In the genomic region with DNA sequence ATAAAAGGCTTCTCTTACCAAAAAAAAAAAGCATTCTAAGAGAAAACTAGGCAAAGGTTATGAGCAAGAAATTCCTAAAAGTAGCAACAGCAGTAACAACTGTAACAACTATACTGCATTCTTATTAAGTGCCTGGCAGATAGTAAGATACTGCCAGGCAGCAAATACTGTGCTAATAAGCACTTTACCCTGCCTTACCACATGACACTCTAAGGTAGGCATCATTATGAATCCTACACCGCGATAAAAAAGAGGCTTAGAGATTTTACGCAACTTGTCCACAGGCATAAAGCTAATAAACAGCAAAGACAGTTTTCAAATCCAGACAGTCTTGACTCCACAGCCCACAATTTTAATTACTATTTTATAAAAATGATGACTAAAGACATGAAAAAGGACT, we compare ENCODE assay signal across 16 cellular contexts.
DNase-seq lines count a peak whose midpoint lies in the region; ATAC-seq and TF ChIP-seq lines count a peak whose summit lies in the region.
"Had no signal": no experiment of that assay in that cellular context is flagged by ENCODE, and none has a peak within 500 bp of the region (broad histone marks: within the 10 kb centered on the region; RNA-seq: fewer than 3 reads in every experiment).

No MANE protein-coding gene starts in this region.

- peaks cover 3% of the 10 kb centered on the region for H3K27me3 Mint-ChIP-seq in CD8-positive, alpha-beta T cell (ENCODE audit: low read depth)
- no peaks in the 10 kb centered on the region for H3K27me3 Mint-ChIP-seq in IgD-negative memory B cell
- H3K27me3 Mint-ChIP-seq in central memory CD8-positive, alpha-beta T cell = no peaks in the 10 kb centered on the region
- H3K27me3 Mint-ChIP-seq in osteocyte (ENCODE audit: unreplicated experiment) = no peaks in the 10 kb centered on the region

- TF ChIP-seq CTCF in CD8-positive, alpha-beta T cell (IDR thresholded peaks at IDR 0.05) = no peak
- TF ChIP-seq CTCF in osteocyte (IDR thresholded peaks at IDR 0.05) = no peak

- H3K4me3 ChIP-seq in CD8-positive, alpha-beta T cell (ENCODE audit: low read depth, low read length) = no peak overlapping the region

- H3K27ac ChIP-seq in CD8-positive, alpha-beta T cell (ENCODE audit: low read depth, low read length) = no peak overlapping the region
- H3K27ac ChIP-seq: foreskin keratinocyte, VCaP had no signal

- CTCF ChIA-PET in CD8-positive, alpha-beta T cell (lab: Charles Lee) = interaction anchor here (1.4 kb wide), 1 partner anchor 197 kb away, joined by 3 read pairs; no protein-coding TSS in a partner anchor

- POLR2A ChIA-PET in CD8-positive, alpha-beta T cell (lab: Charles Lee) = interaction anchor here (0.8 kb wide), 1 partner anchor 316 kb away, joined by 3 read pairs; no protein-coding TSS in a partner anchor

- H3K9me3 Mint-ChIP-seq in CD8-positive, alpha-beta T cell = no peaks in the 10 kb centered on the region
- H3K9me3 Mint-ChIP-seq in IgD-negative memory B cell = no peaks in the 10 kb centered on the region
- no peaks in the 10 kb centered on the region for H3K9me3 Mint-ChIP-seq in central memory CD8-positive, alpha-beta T cell
- H3K9me3 Mint-ChIP-seq in osteocyte (ENCODE audit: unreplicated experiment) = no peaks in the 10 kb centered on the region

- peaks cover 12% of the 10 kb centered on the region for H3K4me1 ChIP-seq in CD8-positive, alpha-beta T cell (ENCODE audit: insufficient read depth, low read length)
- H3K4me1 ChIP-seq: foreskin keratinocyte had no signal

- H3K27ac Mint-ChIP-seq in CD8-positive, alpha-beta T cell = no peak overlapping the region
- H3K27ac Mint-ChIP-seq in IgD-negative memory B cell (peak overlapping the region in 2 of 3 donors; percentile 4 to 89), osteocyte (ENCODE audit: unreplicated experiment) (peak overlapping the region; percentile 57)
- peak overlapping the region; percentile 1 for H3K27ac Mint-ChIP-seq in central memory CD8-positive, alpha-beta T cell (ENCODE audit: low read depth)

- no peaks in the 10 kb centered on the region for H3K36me3 ChIP-seq in CD8-positive, alpha-beta T cell (ENCODE audit: insufficient read depth, low read length)
- H3K36me3 ChIP-seq: SJSA1 had no signal

- no peak for DNase-seq in CD8-positive, alpha-beta T cell
- DNase-seq in central memory CD8-positive, alpha-beta T cell (ENCODE audit: low spot score in 2 of 2) = no peak
- DNase-seq in osteocyte (ENCODE audit: extremely low spot score, unreplicated experiment) (no peak), anterior cingulate cortex (lab: John Stamatoyannopoulos, UW) (no peak), CD1c-positive myeloid dendritic cell (ENCODE audit: extremely low spot score) (no peak)
- no peak for DNase-seq in NK-92 treated with Interleukin-12 subunit alpha and Interleukin-12 subunit beta, amount 100 ng/mL, for 24 hours (lab: John Stamatoyannopoulos, UW)
- DNase-seq: aorta, COR-L47, foreskin keratinocyte, NCI-H146, NCI-H774, sigmoid colon had no signal

- H3K9me3 ChIP-seq in CD8-positive, alpha-beta T cell (ENCODE audit: low read length) = no peaks in the 10 kb centered on the region
- H3K9me3 ChIP-seq: sigmoid colon, SJSA1 had no signal

- peak overlapping the region; percentile 75 for H3K4me3 Mint-ChIP-seq in CD8-positive, alpha-beta T cell
- peak overlapping the region; percentile 5 to 92 (median 67) for H3K4me3 Mint-ChIP-seq in IgD-negative memory B cell
- H3K4me3 Mint-ChIP-seq in central memory CD8-positive, alpha-beta T cell = peak overlapping the region; percentile 58
- no peak overlapping the region for H3K4me3 Mint-ChIP-seq in osteocyte (ENCODE audit: unreplicated experiment)

- peaks cover 31% of the 10 kb centered on the region for H3K4me1 Mint-ChIP-seq in CD8-positive, alpha-beta T cell (ENCODE audit: low read depth)
- H3K4me1 Mint-ChIP-seq in IgD-negative memory B cell = peaks cover 43 to 51% (median 51%) of the 10 kb centered on the region in 3 donors
- peaks cover 17% of the 10 kb centered on the region for H3K4me1 Mint-ChIP-seq in central memory CD8-positive, alpha-beta T cell
- peaks cover 22% of the 10 kb centered on the region for H3K4me1 Mint-ChIP-seq in osteocyte (ENCODE audit: unreplicated experiment)

- peaks cover 4% of the 10 kb centered on the region for H3K36me3 Mint-ChIP-seq in CD8-positive, alpha-beta T cell
- H3K36me3 Mint-ChIP-seq in IgD-negative memory B cell = peaks cover 3% of the 10 kb centered on the region
- H3K36me3 Mint-ChIP-seq in central memory CD8-positive, alpha-beta T cell (ENCODE audit: insufficient read depth) = peaks cover 5% of the 10 kb centered on the region
- H3K36me3 Mint-ChIP-seq in osteocyte (ENCODE audit: unreplicated experiment) = peaks cover 4% of the 10 kb centered on the region

- no peaks in the 10 kb centered on the region for H3K27me3 ChIP-seq in CD8-positive, alpha-beta T cell (ENCODE audit: insufficient read depth, low read length)
- H3K27me3 ChIP-seq: foreskin keratinocyte, sigmoid colon, SJSA1 had no signal

- ATAC-seq in CD8-positive, alpha-beta T cell = no peak
- ATAC-seq in central memory CD8-positive, alpha-beta T cell (replicated peaks; ENCODE audit: extremely low read depth, poor library complexity, severe bottlenecking) = no peak
- ATAC-seq in HG03354 (IDR thresholded peaks at IDR 0.05; ENCODE audit: poor library complexity, severe bottlenecking, unreplicated experiment) = no peak
- ATAC-seq: foreskin keratinocyte had no signal

- intact Hi-C loops in CD8-positive, alpha-beta T cell (cut with DNase I, micrococcal nuclease) = loop anchor here in 1 of 2 experiments (5.0 kb wide), 1 partner anchor 74 kb away; no protein-coding TSS in a partner anchor
